ENCODE assay signal across 26 cellular contexts in genomic region chr14:72060917-72061316, GRCh38.
"Had no signal": no experiment of that assay in that cellular context is flagged by ENCODE, and none has a peak within 500 bp of the region (broad histone marks: within the 10 kb centered on the region; RNA-seq: fewer than 3 reads in every experiment).

No MANE protein-coding gene starts in this region.

- H3K9me3 ChIP-seq: esophagus muscularis mucosa, left lung, neutrophil, thyroid gland, upper lobe of left lung had no signal

- H3K27me3 ChIP-seq: esophagus muscularis mucosa, left lung, neutrophil, thyroid gland, upper lobe of left lung had no signal

- H3K4me1 ChIP-seq: esophagus muscularis mucosa, foreskin keratinocyte, left lung, thyroid gland, upper lobe of left lung had no signal

- H3K36me3 ChIP-seq: esophagus muscularis mucosa, left lung, neutrophil, thyroid gland, upper lobe of left lung had no signal

- H3K4me3 ChIP-seq: esophagus muscularis mucosa, left lung, smooth muscle cell, thyroid gland, upper lobe of left lung had no signal

- H3K27ac ChIP-seq: esophagus muscularis mucosa, foreskin keratinocyte, left lung, neutrophil, thyroid gland, upper lobe of left lung, VCaP had no signal

- H3K4me2 ChIP-seq: smooth muscle cell had no signal

- ATAC-seq: activated T-cell treated with anti-CD3 and anti-CD28 coated beads, Interleukin-2, amount 50 U/mL, for 72 hours; foreskin keratinocyte; left lung; stimulated activated memory B cell treated with anti-CD40 and anti-IgM and Interleukin-4, amounts not matched to agents 10 μg/mL and 1 μg/mL and 100 μg/mL, for 72 hours; stimulated activated naive CD8-positive, alpha-beta T cell treated with anti-CD3 and anti-CD28 coated beads, Interleukin-15, amount 100 ng/mL, for 72 hours had no signal

- DNase-seq: activated CD4-positive, alpha-beta T cell treated with anti-CD3 and anti-CD28 coated beads for 4 hours; activated CD4-positive, alpha-beta T cell treated with anti-CD3 and anti-CD28 coated beads, Interleukin-2, amount 50 U/mL, for 4 hours; activated effector memory CD4-positive, alpha-beta T cell treated with Interleukin-2 at 50 U/mL for 16 hours; activated naive CD4-positive, alpha-beta T cell treated with Interleukin-2 at 50 U/mL for 16 hours; activated T-cell treated with anti-CD3 and anti-CD28 coated beads for 4 hours; activated T-cell treated with anti-CD3 and anti-CD28 coated beads, Interleukin-2, amount 50 U/mL, for 72 hours; anterior cingulate cortex; central memory CD4-positive, alpha-beta T cell; endodermal cell; foreskin keratinocyte; left lung; naive B cell; nephron progenitor cell; retina; stimulated activated CD4-positive, alpha-beta T cell treated with anti-CD3 and anti-CD28 coated beads, Interleukin-1b, Interleukin-23, amount 100 ng/mL, for 48 hours; stimulated activated CD4-positive, alpha-beta T cell treated with anti-CD3 and anti-CD28 coated beads, Interleukin-4, amount 100 ng/mL, for 4 hours; stimulated activated CD8-positive, alpha-beta memory T cell treated with anti-CD3 and anti-CD28 coated beads, Interleukin-4, amount 100 ng/mL, for 48 hours; stimulated activated naive CD8-positive, alpha-beta T cell treated with anti-CD3 and anti-CD28 coated beads, Interleukin-15, amount 100 ng/mL, for 72 hours; substantia nigra; thyroid gland; upper lobe of left lung had no signal
